Comparison of ENCODE assay signal across 18 cellular contexts in the genomic region with DNA sequence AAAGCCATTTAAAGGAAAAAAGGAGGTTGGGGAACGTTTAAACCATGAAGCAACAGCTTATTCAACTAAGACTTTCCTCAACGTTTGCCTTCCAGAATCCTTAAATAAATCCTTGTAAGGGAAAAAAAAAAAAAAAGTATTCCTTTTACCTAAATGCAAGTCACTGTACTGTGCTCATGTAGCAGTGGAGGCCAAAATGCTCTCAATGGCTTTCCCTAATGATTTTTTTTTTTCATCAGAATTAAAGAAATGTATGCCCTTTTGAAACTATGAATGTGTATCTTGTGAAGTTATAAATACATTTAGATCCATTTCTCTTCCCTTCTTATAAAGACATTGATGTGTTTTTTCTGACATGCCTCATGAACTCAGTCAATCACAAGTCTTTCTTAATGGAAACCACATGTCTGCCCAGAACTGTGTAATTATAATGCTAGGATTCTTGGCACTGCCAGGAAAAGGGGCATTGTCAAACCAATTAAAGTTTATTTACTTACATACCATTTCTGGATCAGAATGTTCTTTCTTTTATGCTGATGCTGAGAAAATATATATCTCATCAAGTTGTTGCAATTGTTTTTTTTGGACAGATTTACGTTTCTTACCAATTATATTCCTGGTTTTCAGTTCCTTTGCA.
DNase-seq lines count a peak whose midpoint lies in the region; ATAC-seq and TF ChIP-seq lines count a peak whose summit lies in the region.
"Had no signal": no experiment of that assay in that cellular context is flagged by ENCODE, and none has a peak within 500 bp of the region (broad histone marks: within the 10 kb centered on the region; RNA-seq: fewer than 3 reads in every experiment).

No MANE protein-coding gene starts in this region.

- H3K9me3 ChIP-seq in BLaER1, result no peaks in the 10 kb centered on the region
- H3K9me3 ChIP-seq: neutrophil had no signal

- H3K4me3 Mint-ChIP-seq in nephron progenitor cell (no peak overlapping the region), glutamatergic neuron (ENCODE audit: unreplicated experiment) (no peak overlapping the region)
- H3K4me3 Mint-ChIP-seq: activated CD4-positive, alpha-beta T cell treated with anti-CD3 and anti-CD28 coated beads for 36 hours; activated T-cell treated with anti-CD3 and anti-CD28 coated beads, Interleukin-2, amount 50 U/mL, for 4 hours; memory B cell; stimulated activated naive CD8-positive, alpha-beta T cell treated with anti-CD3 and anti-CD28 coated beads, Interleukin-15, Interleukin-2, amounts not matched to agents 100 ng/mL and 50 ng/mL, for 24 hours; T-helper 2 cell treated with Interferon-gamma antibody and Interleukin-4, amounts not matched to agents 5 μg/mL and 100 μg/mL, for 36 hours had no signal

- H3K36me3 Mint-ChIP-seq in nephron progenitor cell (ENCODE audit: low read depth) (no peaks in the 10 kb centered on the region), glutamatergic neuron (ENCODE audit: unreplicated experiment) (no peaks in the 10 kb centered on the region)

- TF ChIP-seq CTCF in LNCaP clone FGC (IDR thresholded peaks at IDR 0.05; ENCODE audit: control insufficient read depth, extremely low read depth, insufficient read depth) (no peak), cardiac fibroblast (IDR thresholded peaks at IDR 0.05; ENCODE audit: low read depth, low read length) (no peak), nephron progenitor cell (IDR thresholded peaks at IDR 0.05) (no peak), glutamatergic neuron (IDR thresholded peaks at IDR 0.05; ENCODE audit: partially characterized antibody, unreplicated experiment) (no peak)

- H3K9ac ChIP-seq in BLaER1, result no peak overlapping the region

- H3K27ac Mint-ChIP-seq in nephron progenitor cell (peak overlapping the region; percentile 9), glutamatergic neuron (ENCODE audit: unreplicated experiment) (no peak overlapping the region)
- H3K27ac Mint-ChIP-seq: activated CD4-positive, alpha-beta T cell treated with anti-CD3 and anti-CD28 coated beads for 36 hours; memory B cell; stimulated activated naive CD8-positive, alpha-beta T cell treated with anti-CD3 and anti-CD28 coated beads, Interleukin-15, Interleukin-2, amounts not matched to agents 100 ng/mL and 50 ng/mL, for 24 hours; T-helper 2 cell treated with Interferon-gamma antibody and Interleukin-4, amounts not matched to agents 5 μg/mL and 100 μg/mL, for 36 hours had no signal

- H3K4me3 ChIP-seq in BLaER1, result no peak overlapping the region
- H3K4me3 ChIP-seq in LNCaP clone FGC (ENCODE audit: low read depth, low read length), result no peak overlapping the region
- H3K4me3 ChIP-seq in cardiac fibroblast (replicated peaks in 1 of 2; ENCODE audit: low read depth in 2 of 2, low read length in 2 of 2), result no peak overlapping the region
- H3K4me3 ChIP-seq: coronary artery, K562 had no signal

- H3K4me1 ChIP-seq in BLaER1, result peaks cover 98% of the 10 kb centered on the region

- H3K27ac ChIP-seq in BLaER1, result no peak overlapping the region
- H3K27ac ChIP-seq: coronary artery, neutrophil had no signal

- H3K4me2 ChIP-seq in BLaER1, result 0 out of 2 replicates have a peak overlapping the region, but pooled peaks have one; percentile 23

- peaks cover 2% of the 10 kb centered on the region for H3K27me3 Mint-ChIP-seq in nephron progenitor cell (ENCODE audit: low read depth, poor library complexity)
- H3K27me3 Mint-ChIP-seq in glutamatergic neuron (ENCODE audit: unreplicated experiment), result peaks cover 8% of the 10 kb centered on the region
- H3K27me3 Mint-ChIP-seq: memory B cell had no signal

- peak; percentile 28 for DNase-seq in LNCaP clone FGC (ENCODE audit: low read depth)
- peak; percentile 81 to 86 for DNase-seq in cardiac fibroblast (ENCODE audit: low read depth in 2 of 2)
- no peak for DNase-seq in nephron progenitor cell
- DNase-seq in glutamatergic neuron, result no peak
- no peak for DNase-seq in activated gamma-delta T cell (lab: John Stamatoyannopoulos, UW)
- DNase-seq in NCI-H187 treated with DMSO at 0.1 percent for 48 hours (lab: John Stamatoyannopoulos, UW), result no peak
- DNase-seq: activated CD4-positive, alpha-beta T cell treated with anti-CD3 and anti-CD28 coated beads for 36 hours; activated T-cell treated with anti-CD3 and anti-CD28 coated beads, Interleukin-2, amount 50 U/mL, for 4 hours; small intestine had no signal

- ATAC-seq in HG02870 (IDR thresholded peaks at IDR 0.05; ENCODE audit: unreplicated experiment), result no peak
- ATAC-seq: activated CD4-positive, alpha-beta T cell treated with anti-CD3 and anti-CD28 coated beads for 36 hours; activated T-cell treated with anti-CD3 and anti-CD28 coated beads, Interleukin-2, amount 50 U/mL, for 4 hours; HCT116; K562 had no signal

- H4K20me1 ChIP-seq in BLaER1, result peaks cover 100% of the 10 kb centered on the region

- H3K4me1 Mint-ChIP-seq in nephron progenitor cell (peaks cover 66% of the 10 kb centered on the region), glutamatergic neuron (ENCODE audit: low read depth, unreplicated experiment) (peaks cover 40% of the 10 kb centered on the region)
- H3K4me1 Mint-ChIP-seq: activated CD4-positive, alpha-beta T cell treated with anti-CD3 and anti-CD28 coated beads for 36 hours had no signal

- no peaks in the 10 kb centered on the region for H3K9me3 Mint-ChIP-seq in nephron progenitor cell
- peaks cover 17% of the 10 kb centered on the region for H3K9me3 Mint-ChIP-seq in glutamatergic neuron (ENCODE audit: unreplicated experiment)
- H3K9me3 Mint-ChIP-seq: activated T-cell treated with anti-CD3 and anti-CD28 coated beads, Interleukin-2, amount 50 U/mL, for 4 hours; memory B cell; stimulated activated naive CD8-positive, alpha-beta T cell treated with anti-CD3 and anti-CD28 coated beads, Interleukin-15, Interleukin-2, amounts not matched to agents 100 ng/mL and 50 ng/mL, for 24 hours; T-helper 2 cell treated with Interferon-gamma antibody and Interleukin-4, amounts not matched to agents 5 μg/mL and 100 μg/mL, for 36 hours had no signal

- H3K27me3 ChIP-seq in BLaER1, result no peaks in the 10 kb centered on the region
- H3K27me3 ChIP-seq: neutrophil had no signal

- peaks cover 93% of the 10 kb centered on the region for H3K36me3 ChIP-seq in BLaER1
- H3K36me3 ChIP-seq: neutrophil had no signal

Comparison
In these comparisons a context has a peak if more than half of its experiments do, and no peak if none do; other contexts are left out.
1. DNase-seq: peak in LNCaP clone FGC (single experiment) and cardiac fibroblast (2 of 2); none in nephron progenitor cell (single experiment), glutamatergic neuron (single experiment), activated gamma-delta T cell (single experiment) and NCI-H187 treated with DMSO at 0.1 percent for 48 hours (single experiment).